In genomic region chr10:130357951-130358350, GRCh38 we compare ENCODE assay signal across 18 cellular contexts.
"Had no signal": no experiment of that assay in that cellular context is flagged by ENCODE, and none has a peak within 500 bp of the region (broad histone marks: within the 10 kb centered on the region; RNA-seq: fewer than 3 reads in every experiment).

No MANE protein-coding gene starts in this region.

- DNase-seq: effector memory CD4-positive, alpha-beta T cell; hypothalamus; islet precursor cell; left ventricle myocardium inferior; mesenchymal stem cell; naive B cell; ovary; right cardiac atrium; stimulated activated CD4-positive, alpha-beta T cell treated with anti-CD3 and anti-CD28 coated beads, Interleukin-2, amount 100 ng/mL, for 24 hours; stimulated activated CD4-positive, alpha-beta T cell treated with anti-CD3 and anti-CD28 coated beads, Interleukin-4, amount 100 ng/mL, for 4 hours; stimulated activated naive CD4-positive, alpha-beta T cell treated with Interleukin-2 at 50 U/mL for 16 hours; upper lobe of right lung had no signal

- H3K9me3 ChIP-seq: heart left ventricle, left ventricle myocardium inferior, ovary, suprapubic skin, tibial artery, upper lobe of right lung, vagina had no signal

- H3K4me3 ChIP-seq: heart left ventricle, left ventricle myocardium inferior, lung, ovary, suprapubic skin, tibial artery, upper lobe of right lung, vagina had no signal

- ATAC-seq: esophagus mucosa, heart left ventricle, right cardiac atrium, upper lobe of right lung had no signal

- H3K27ac ChIP-seq: heart left ventricle, left ventricle myocardium inferior, ovary, suprapubic skin, tibial artery, upper lobe of right lung, vagina had no signal

- H3K36me3 ChIP-seq: heart left ventricle, left ventricle myocardium inferior, ovary, suprapubic skin, tibial artery, upper lobe of right lung, vagina had no signal

- H3K4me1 ChIP-seq: suprapubic skin, upper lobe of right lung, vagina had no signal

- H3K27me3 ChIP-seq: heart left ventricle, ovary, tibial artery, upper lobe of right lung, vagina had no signal
